Comparison of ENCODE assay signal across 8 cellular contexts in the genomic region with DNA sequence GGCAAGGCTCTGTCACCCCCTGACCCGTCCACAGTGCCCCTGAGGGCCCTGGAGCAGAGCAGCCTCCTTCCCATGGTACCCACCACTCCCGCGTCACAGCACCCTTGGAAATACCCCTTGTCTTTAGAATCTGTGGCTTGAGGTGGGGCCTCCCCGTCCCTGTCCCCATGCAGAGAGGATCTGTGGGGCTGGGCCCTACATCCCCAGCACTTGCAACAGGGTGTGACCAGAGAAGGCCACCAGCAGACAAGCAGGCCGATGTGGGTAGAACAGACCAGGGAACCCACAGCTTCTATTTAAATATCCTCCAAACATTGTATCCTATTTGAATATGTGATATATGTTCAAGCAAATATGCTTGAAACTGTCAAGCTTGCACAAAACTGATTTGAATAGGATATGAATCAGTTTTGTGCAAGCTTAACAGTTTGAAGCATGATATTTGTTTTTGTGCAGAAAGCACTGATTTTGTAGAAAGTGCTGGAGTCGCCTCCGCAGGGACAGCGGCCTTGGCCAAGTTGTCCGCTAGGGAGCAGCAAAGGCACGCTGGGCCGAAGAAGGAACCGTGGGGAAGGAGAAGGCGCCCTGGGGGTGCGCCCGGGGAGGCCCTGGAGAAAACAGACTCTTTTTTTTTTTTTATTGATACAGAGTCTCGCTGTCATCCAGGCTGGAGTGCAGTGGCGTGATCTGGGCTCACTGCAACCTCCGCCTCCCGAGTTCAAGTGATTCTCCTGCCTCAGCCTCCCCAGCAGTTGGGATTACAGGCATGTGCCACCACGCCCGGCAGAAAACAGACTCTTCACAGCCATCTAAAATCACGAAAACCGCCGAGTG. TPM values are rescaled to one million over a fixed set of nuclear protein-coding genes. Genes with fewer than 3 reads are reported as not detected.
DNase-seq lines count a peak whose midpoint lies in the region; ATAC-seq and TF ChIP-seq lines count a peak whose summit lies in the region.

No MANE protein-coding gene starts in this region.

- DNase-seq in A172 (ENCODE audit: low spot score) (peak; percentile 1), ELR (ENCODE audit: low read depth) (peak; percentile 50), activated B cell treated with CpG ODN at 0.5 μM for 24 hours (no peak), fibroblast of the aortic adventitia (ENCODE audit: low read depth) (peak; percentile 54), pons (ENCODE audit: low spot score) (peak; percentile 20), GF-D8 (lab: John Stamatoyannopoulos, UW) (no peak), NCI-H1930 (lab: John Stamatoyannopoulos, UW) (no peak)

- peaks cover 37% of the 10 kb centered on the region for H3K4me1 Mint-ChIP-seq in activated B cell treated with CpG ODN at 0.5 μM for 24 hours

- peaks cover 38% of the 10 kb centered on the region for H3K27me3 Mint-ChIP-seq in activated B cell treated with CpG ODN at 0.5 μM for 24 hours

- CTCF ChIA-PET in activated B cell treated with CpG ODN at 0.5 μM for 24 hours (lab: Charles Lee), result interaction anchor here (0.6 to 1.0 kb wide), 2 partner anchors 8 to 19 kb away, joined by 3 read pairs; no protein-coding TSS in a partner anchor

- intact Hi-C loops in activated B cell treated with CpG ODN at 0.5 μM for 24 hours (cut with micrococcal nuclease), result loop anchor here (1.0 to 10.0 kb wide), 3 partner anchors 36 to 379 kb away; no protein-coding TSS in a partner anchor

- no peaks in the 10 kb centered on the region for H3K36me3 Mint-ChIP-seq in activated B cell treated with CpG ODN at 0.5 μM for 24 hours (ENCODE audit: low read depth)

- ATAC-seq in HG03571 (IDR thresholded peaks at IDR 0.05; ENCODE audit: unreplicated experiment), result peak; percentile 50
- peak; percentile 69 for ATAC-seq in activated B cell treated with CpG ODN at 0.5 μM for 24 hours (ENCODE audit: low read depth)

- no peak overlapping the region for H3K4me3 ChIP-seq in fibroblast of the aortic adventitia (ENCODE audit: low read depth, low read length)

- peak overlapping the region; percentile 55 for H3K4me3 Mint-ChIP-seq in activated B cell treated with CpG ODN at 0.5 μM for 24 hours

- H3K27ac Mint-ChIP-seq in activated B cell treated with CpG ODN at 0.5 μM for 24 hours, result peak overlapping the region; percentile 41

- TF ChIP-seq CTCF in activated B cell treated with CpG ODN at 0.5 μM for 24 hours (IDR thresholded peaks at IDR 0.05) (no peak), fibroblast of the aortic adventitia (IDR thresholded peaks at IDR 0.05; ENCODE audit: insufficient read depth, low read length) (peak; percentile 92)

- POLR2A ChIA-PET in activated B cell treated with CpG ODN at 0.5 μM for 24 hours (lab: Charles Lee), result no interaction called here

- no peaks in the 10 kb centered on the region for H3K9me3 Mint-ChIP-seq in activated B cell treated with CpG ODN at 0.5 μM for 24 hours

RNA-seq across cellular contexts. Expression of a gene that starts 2.2 kb away (rescaled TPM):
- 1.4 and 4.3 TPM in 2 replicates for total RNA-seq in A172 (2014; rRNA removed; shearing (Covaris generic))
- total RNA-seq in activated B cell treated with CpG ODN at 0.5 μM for 24 hours (1.6 and 3.7 TPM in 2 replicates), fibroblast of the aortic adventitia (ENCODE audit: low replicate concordance) (0.09 and 1.5 TPM in 2 replicates)

Comparison
In these comparisons a context has a peak if more than half of its experiments do, and no peak if none do; other contexts are left out.
1. DNase-seq: peak in A172 (single experiment), ELR (single experiment), fibroblast of the aortic adventitia (single experiment) and pons (single experiment); none in activated B cell treated with CpG ODN at 0.5 μM for 24 hours (single experiment), GF-D8 (single experiment) and NCI-H1930 (0 of 2).